Comparison of ENCODE assay signal across 8 cellular contexts in genomic region chr6:113909224-113909856, GRCh38. TPM values are rescaled to one million over a fixed set of nuclear protein-coding genes. Genes with fewer than 3 reads are reported as not detected.
DNase-seq lines count a peak whose midpoint lies in the region; ATAC-seq and TF ChIP-seq lines count a peak whose summit lies in the region.

No MANE protein-coding gene starts in this region.

- BruUV-seq in PC-9 (replicated peaks; lab: Mats Ljungman, UMichigan): no TSS peak

- no peak overlapping the region for H3K4me3 ChIP-seq in CD8-positive, alpha-beta T cell (ENCODE audit: low read depth, low read length)
- no peak overlapping the region for H3K4me3 ChIP-seq in Loucy (ENCODE audit: low read length, poor library complexity, severe bottlenecking)
- H3K4me3 ChIP-seq in PC-9: no peak overlapping the region

- H3K27me3 Mint-ChIP-seq in CD8-positive, alpha-beta T cell (ENCODE audit: low read depth): peaks cover 5% of the 10 kb centered on the region
- peaks cover 4 to 7% (median 7%) of the 10 kb centered on the region in 3 donors for H3K27me3 Mint-ChIP-seq in naive B cell

- no peak overlapping the region for H3K27ac Mint-ChIP-seq in CD8-positive, alpha-beta T cell
- H3K27ac Mint-ChIP-seq in naive B cell: no peak overlapping the region

- H2AFZ ChIP-seq in Loucy (ENCODE audit: low read length) (no peak overlapping the region), PC-9 (no peak overlapping the region)

- TF ChIP-seq CTCF in CD8-positive, alpha-beta T cell (IDR thresholded peaks at IDR 0.05): peak; percentile 73
- peak; percentile 78 for TF ChIP-seq CTCF in Loucy (conservative IDR thresholded peaks at IDR 0.05; ENCODE audit: low read length)
- peak; percentile 99 for TF ChIP-seq CTCF in PC-9 (conservative IDR thresholded peaks at IDR 0.05)

- H3K9me3 Mint-ChIP-seq in CD8-positive, alpha-beta T cell: no peaks in the 10 kb centered on the region
- H3K9me3 Mint-ChIP-seq in naive B cell: no peaks in the 10 kb centered on the region

- no peaks in the 10 kb centered on the region for H3K36me3 ChIP-seq in CD8-positive, alpha-beta T cell (ENCODE audit: insufficient read depth, low read length)
- H3K36me3 ChIP-seq in Loucy (ENCODE audit: insufficient read depth, low read length) (no peaks in the 10 kb centered on the region), PC-9 (ENCODE audit: low read depth) (no peaks in the 10 kb centered on the region)

- peak; percentile 44 for ATAC-seq in CD8-positive, alpha-beta T cell
- ATAC-seq in GM19372 (IDR thresholded peaks at IDR 0.05; ENCODE audit: low read depth, unreplicated experiment) (peak; percentile 54), naive B cell (ENCODE audit: low read depth in 2 of 2) (peak in 1 of 2 donors; percentile 50), HG03432 (IDR thresholded peaks at IDR 0.05; ENCODE audit: unreplicated experiment) (no peak)

- DNase-seq in CD8-positive, alpha-beta T cell: peak in 1 of 7 experiments; percentile 20
- DNase-seq in PC-9: peak; percentile 5 to 57
- peak; percentile 6 for DNase-seq in effector CD4-positive, alpha-beta T cell
- DNase-seq in naive B cell: peak; percentile 45
- DNase-seq in stimulated activated naive CD4-positive, alpha-beta T cell treated with Interleukin-2 at 50 U/mL for 16 hours (lab: John Stamatoyannopoulos, UW): no peak

- H3K27ac ChIP-seq in CD8-positive, alpha-beta T cell (ENCODE audit: low read depth, low read length): no peak overlapping the region
- no peak overlapping the region for H3K27ac ChIP-seq in PC-9

- H3K9me3 ChIP-seq in CD8-positive, alpha-beta T cell (ENCODE audit: low read length): no peaks in the 10 kb centered on the region
- no peaks in the 10 kb centered on the region for H3K9me3 ChIP-seq in Loucy (ENCODE audit: insufficient read depth, low read depth, low read length)
- no peaks in the 10 kb centered on the region; the same call in 1 of the 2 replicates for H3K9me3 ChIP-seq in PC-9 (ENCODE audit: insufficient read depth, low read depth)

- H3K4me1 ChIP-seq in CD8-positive, alpha-beta T cell (ENCODE audit: insufficient read depth, low read length): no peaks in the 10 kb centered on the region
- H3K4me1 ChIP-seq in Loucy (ENCODE audit: insufficient read depth, low read length, poor library complexity, severe bottlenecking) (no peaks in the 10 kb centered on the region), PC-9 (replicated peaks; ENCODE audit: insufficient read depth) (0 out of 2 replicates have a peak, but pooled peaks cover 7% of the 10 kb centered on the region)

- no peaks in the 10 kb centered on the region for H3K36me3 Mint-ChIP-seq in CD8-positive, alpha-beta T cell
- H3K36me3 Mint-ChIP-seq in naive B cell: no peaks in the 10 kb centered on the region

- H3K79me2 ChIP-seq in Loucy (ENCODE audit: insufficient read depth, low read length): no peaks in the 10 kb centered on the region
- no peaks in the 10 kb centered on the region for H3K79me2 ChIP-seq in PC-9 (ENCODE audit: low read depth)

- H3K4me2 ChIP-seq in Loucy (ENCODE audit: low read depth, low read length, poor library complexity, severe bottlenecking): no peak overlapping the region
- peak overlapping the region; percentile 34; the same call in 1 of the 2 replicates for H3K4me2 ChIP-seq in PC-9

- H3K4me3 Mint-ChIP-seq in CD8-positive, alpha-beta T cell: no peak overlapping the region
- H3K4me3 Mint-ChIP-seq in naive B cell: no peak overlapping the region

- H3K9me2 ChIP-seq in Loucy (replicated peaks; ENCODE audit: low read depth, low read length): no peaks in the 10 kb centered on the region
- no peaks in the 10 kb centered on the region for H3K9me2 ChIP-seq in PC-9 (ENCODE audit: insufficient read depth)

- POLR2A ChIA-PET in CD8-positive, alpha-beta T cell (lab: Charles Lee): no interaction called here
- POLR2A ChIA-PET in PC-9 (lab: Charles Lee; ENCODE audit: unreplicated experiment): interaction anchor here (0.6 kb wide), 1 partner anchor 1568 kb away, joined by 13 read pairs; no protein-coding TSS in a partner anchor

- H3K4me1 Mint-ChIP-seq in CD8-positive, alpha-beta T cell (ENCODE audit: low read depth): no peaks in the 10 kb centered on the region
- no peaks in the 10 kb centered on the region for H3K4me1 Mint-ChIP-seq in naive B cell

- CTCF ChIA-PET in CD8-positive, alpha-beta T cell (lab: Charles Lee): interaction anchor here (0.6 to 3.6 kb wide), 15 partner anchors 9 to 1731 kb away, joined by 3 to 19 read pairs (median 4); no protein-coding TSS in a partner anchor
- CTCF ChIA-PET in PC-9 (lab: Charles Lee): no interaction called here

- H3K27me3 ChIP-seq in CD8-positive, alpha-beta T cell (ENCODE audit: insufficient read depth, low read length): no peaks in the 10 kb centered on the region
- H3K27me3 ChIP-seq in Loucy (ENCODE audit: insufficient read depth, low read length, poor library complexity, severe bottlenecking): no peaks in the 10 kb centered on the region
- no peaks in the 10 kb centered on the region for H3K27me3 ChIP-seq in PC-9 (ENCODE audit: insufficient read depth, low read depth)

- no peaks in the 10 kb centered on the region for H3F3A ChIP-seq in Loucy (ENCODE audit: low read depth)
- no peaks in the 10 kb centered on the region for H3F3A ChIP-seq in PC-9 (ENCODE audit: insufficient read depth, low read depth)

- intact Hi-C loops in CD8-positive, alpha-beta T cell (cut with DNase I, micrococcal nuclease): loop anchor here in 1 of 2 experiments (2.0 to 10.0 kb wide), 2 partner anchors 605 to 1729 kb away; no protein-coding TSS in a partner anchor
- intact Hi-C loops in PC-9 (cut with micrococcal nuclease; ENCODE audit: unreplicated experiment): loop anchor here (1.0 to 2.0 kb wide), 3 partner anchors 51 to 1129 kb away; no protein-coding TSS in a partner anchor

- no peaks in the 10 kb centered on the region for H4K20me1 ChIP-seq in Loucy (ENCODE audit: insufficient read depth, low read length, poor library complexity, severe bottlenecking)
- H4K20me1 ChIP-seq in PC-9 (ENCODE audit: insufficient read depth): no peaks in the 10 kb centered on the region

- H3K9ac ChIP-seq in Loucy (ENCODE audit: low read depth, low read length, poor library complexity, severe bottlenecking): no peak overlapping the region

RNA-seq across cellular contexts. Expression of gene MARCKS, which starts 52.2 kb away (rescaled TPM):
- under 1 TPM; 0.35 to 0.50 TPM for total RNA-seq in CD8-positive, alpha-beta T cell
- total RNA-seq in PC-9 (2021): 93.2 and 106 TPM in 2 replicates
- 10 to 100 TPM in 1 of 6 donors, 1 to 10 TPM in 5; 4.8 to 11.9 (median 7.5) TPM for polyA plus RNA-seq in naive B cell (ENCODE audit: low read depth in 6 of 6)

Comparison
In these comparisons a context has a peak if more than half of its experiments do, and no peak if none do; other contexts are left out.
1. RNA of gene MARCKS, which starts 52.2 kb away (total RNA-seq): 93.2 to 106 TPM in PC-9; 0.35 to 0.50 TPM in CD8-positive, alpha-beta T cell; every median in the first group is over 10 times any median in the second.
2. Peak in every context shown above with its lines, with median percentiles within 50 percentile points of each other: CTCF ChIP-seq.